27 cellular contexts compared by ENCODE assay signal in the genomic region with DNA sequence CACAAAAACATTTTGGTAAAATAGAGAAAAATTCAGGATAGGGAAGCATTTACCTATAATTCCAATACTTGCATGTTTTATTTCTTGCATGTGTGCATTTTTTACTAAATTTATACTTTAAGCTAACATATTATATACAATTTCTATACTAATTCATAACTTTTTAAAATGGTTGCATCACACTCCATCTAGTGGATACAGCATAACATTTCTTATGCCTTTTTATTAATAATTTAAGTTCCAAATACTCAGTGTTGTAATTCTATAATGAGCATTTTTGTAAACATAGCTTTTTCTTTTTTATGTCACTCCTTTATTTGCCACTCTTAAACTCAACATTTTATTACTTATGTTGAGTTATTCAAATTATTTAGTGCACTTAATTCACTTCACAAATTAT.
A peak's percentile ranks its signal among the peaks of the same experiment; 100 is the strongest.
DNase-seq lines count a peak whose midpoint lies in the region; ATAC-seq and TF ChIP-seq lines count a peak whose summit lies in the region.
"Had no signal": no experiment of that assay in that cellular context is flagged by ENCODE, and none has a peak within 500 bp of the region (broad histone marks: within the 10 kb centered on the region; RNA-seq: fewer than 3 reads in every experiment).

No MANE protein-coding gene starts in this region.

- H3K4me3 Mint-ChIP-seq in mesothelial cell of epicardium (no peak overlapping the region), immature natural killer cell (no peak overlapping the region)
- H3K4me3 Mint-ChIP-seq in natural killer cell treated with Interleukin-12 subunit alpha and Interleukin-12 subunit beta and Interleukin-15 and Interleukin-18, amount 100 ng/mL, for 72 hours = no peak overlapping the region
- H3K4me3 Mint-ChIP-seq: activated CD4-positive, alpha-beta memory T cell treated with anti-CD3 and anti-CD28 coated beads for 36 hours; activated naive CD8-positive, alpha-beta T cell treated with anti-CD3 and anti-CD28 coated beads for 36 hours; CD4-positive, CD25-positive, alpha-beta regulatory T cell; stimulated activated naive B cell treated with anti-CD40 and anti-IgM and Interleukin-4, amounts not matched to agents 10 μg/mL and 1 μg/mL and 100 μg/mL, for 72 hours had no signal

- H3K27me3 Mint-ChIP-seq in mesothelial cell of epicardium (ENCODE audit: low read depth) (no peaks in the 10 kb centered on the region), immature natural killer cell (ENCODE audit: low read depth in 3 of 3) (no peaks in the 10 kb centered on the region)
- no peaks in the 10 kb centered on the region for H3K27me3 Mint-ChIP-seq in natural killer cell treated with Interleukin-12 subunit alpha and Interleukin-12 subunit beta and Interleukin-15 and Interleukin-18, amount 100 ng/mL, for 72 hours
- H3K27me3 Mint-ChIP-seq: activated CD4-positive, alpha-beta memory T cell treated with anti-CD3 and anti-CD28 coated beads for 36 hours; activated naive CD8-positive, alpha-beta T cell treated with anti-CD3 and anti-CD28 coated beads for 36 hours; CD4-positive, CD25-positive, alpha-beta regulatory T cell; stimulated activated naive B cell treated with anti-CD40 and anti-IgM and Interleukin-4, amounts not matched to agents 10 μg/mL and 1 μg/mL and 100 μg/mL, for 72 hours had no signal

- H3K9me3 Mint-ChIP-seq in mesothelial cell of epicardium (peaks cover 30% of the 10 kb centered on the region), immature natural killer cell (peaks cover 13 to 46% (median 28%) of the 10 kb centered on the region in 6 donors)
- peaks cover 44% of the 10 kb centered on the region for H3K9me3 Mint-ChIP-seq in natural killer cell treated with Interleukin-12 subunit alpha and Interleukin-12 subunit beta and Interleukin-15 and Interleukin-18, amount 100 ng/mL, for 72 hours

- H3K36me3 Mint-ChIP-seq in mesothelial cell of epicardium = no peaks in the 10 kb centered on the region
- peaks cover 8% of the 10 kb centered on the region for H3K36me3 Mint-ChIP-seq in natural killer cell treated with Interleukin-12 subunit alpha and Interleukin-12 subunit beta and Interleukin-15 and Interleukin-18, amount 100 ng/mL, for 72 hours
- no peaks in the 10 kb centered on the region for H3K36me3 Mint-ChIP-seq in immature natural killer cell
- H3K36me3 Mint-ChIP-seq: activated CD4-positive, alpha-beta memory T cell treated with anti-CD3 and anti-CD28 coated beads for 36 hours; activated naive CD8-positive, alpha-beta T cell treated with anti-CD3 and anti-CD28 coated beads for 36 hours; CD4-positive, CD25-positive, alpha-beta regulatory T cell; stimulated activated naive B cell treated with anti-CD40 and anti-IgM and Interleukin-4, amounts not matched to agents 10 μg/mL and 1 μg/mL and 100 μg/mL, for 72 hours had no signal

- peak; percentile 14 to 40 for DNase-seq in Kasumi-1 (lab: John Stamatoyannopoulos, UW)
- DNase-seq in amniotic epithelial cell (ENCODE audit: low read depth) = peak; percentile 16
- DNase-seq in mesothelial cell of epicardium (ENCODE audit: low spot score in 2 of 2, unreplicated experiment in 2 of 2) = no peak
- DNase-seq in NCI-H2227 treated with DMSO at 0.1 percent for 48 hours (lab: John Stamatoyannopoulos, UW) = no peak
- no peak for DNase-seq in natural killer cell treated with Interleukin-12 subunit alpha and Interleukin-12 subunit beta and Interleukin-15 and Interleukin-18, amount 100 ng/mL, for 72 hours (ENCODE audit: low spot score)
- DNase-seq in immature natural killer cell = no peak
- DNase-seq in AG20443 (ENCODE audit: low spot score) = no peak
- DNase-seq: activated CD4-positive, alpha-beta memory T cell treated with anti-CD3 and anti-CD28 coated beads for 36 hours; activated effector memory CD4-positive, alpha-beta T cell treated with Interleukin-2 at 50 U/mL for 16 hours; activated naive CD8-positive, alpha-beta T cell treated with anti-CD3 and anti-CD28 coated beads for 36 hours; CD4-positive, CD25-positive, alpha-beta regulatory T cell; cerebellar nuclear complex; foreskin fibroblast; GF-D8; GM23248; heart right ventricle; mesendoderm; NCI-H1048; NCI-H187; NCI-H526 treated with DMSO at 0.1 percent for 48 hours; retina; stimulated activated CD4-positive, alpha-beta T cell treated with anti-CD3 and anti-CD28 coated beads, Interleukin-4, amount 100 ng/mL, for 24 hours; stimulated activated naive B cell treated with anti-CD40 and anti-IgM and Interleukin-4, amounts not matched to agents 10 μg/mL and 1 μg/mL and 100 μg/mL, for 72 hours had no signal

- ATAC-seq in natural killer cell treated with Interleukin-12 subunit alpha and Interleukin-12 subunit beta and Interleukin-15 and Interleukin-18, amount 100 ng/mL, for 72 hours = no peak
- ATAC-seq: heart right ventricle; left lobe of liver; stimulated activated naive B cell treated with anti-CD40 and anti-IgM and Interleukin-4, amounts not matched to agents 10 μg/mL and 1 μg/mL and 100 μg/mL, for 72 hours had no signal

- H3K4me1 Mint-ChIP-seq in mesothelial cell of epicardium (peaks cover 10% of the 10 kb centered on the region), immature natural killer cell (no peaks in the 10 kb centered on the region)
- no peaks in the 10 kb centered on the region for H3K4me1 Mint-ChIP-seq in natural killer cell treated with Interleukin-12 subunit alpha and Interleukin-12 subunit beta and Interleukin-15 and Interleukin-18, amount 100 ng/mL, for 72 hours (ENCODE audit: low read depth in 2 of 2)
- H3K4me1 Mint-ChIP-seq: activated naive CD8-positive, alpha-beta T cell treated with anti-CD3 and anti-CD28 coated beads for 36 hours; CD4-positive, CD25-positive, alpha-beta regulatory T cell; stimulated activated naive B cell treated with anti-CD40 and anti-IgM and Interleukin-4, amounts not matched to agents 10 μg/mL and 1 μg/mL and 100 μg/mL, for 72 hours had no signal

- TF ChIP-seq CTCF in C4-2B (conservative IDR thresholded peaks at IDR 0.05) (peak; percentile 57), mesothelial cell of epicardium (IDR thresholded peaks at IDR 0.05; ENCODE audit: unreplicated experiment) (peak; percentile 55)

- H3K27ac ChIP-seq in C4-2B = no peak overlapping the region
- H3K27ac ChIP-seq: epithelial cell of prostate, GM23248, heart right ventricle, suprapubic skin had no signal

- H3K27ac Mint-ChIP-seq in mesothelial cell of epicardium (no peak overlapping the region), immature natural killer cell (no peak overlapping the region)
- no peak overlapping the region for H3K27ac Mint-ChIP-seq in natural killer cell treated with Interleukin-12 subunit alpha and Interleukin-12 subunit beta and Interleukin-15 and Interleukin-18, amount 100 ng/mL, for 72 hours
- H3K27ac Mint-ChIP-seq: activated CD4-positive, alpha-beta memory T cell treated with anti-CD3 and anti-CD28 coated beads for 36 hours; activated naive CD8-positive, alpha-beta T cell treated with anti-CD3 and anti-CD28 coated beads for 36 hours; CD4-positive, CD25-positive, alpha-beta regulatory T cell; stimulated activated naive B cell treated with anti-CD40 and anti-IgM and Interleukin-4, amounts not matched to agents 10 μg/mL and 1 μg/mL and 100 μg/mL, for 72 hours had no signal

Comparison
In these comparisons a context has a peak if more than half of its experiments do, and no peak if none do; other contexts are left out.
1. DNase-seq: peak in Kasumi-1 (2 of 2) and amniotic epithelial cell (single experiment); none in mesothelial cell of epicardium (0 of 2), NCI-H2227 treated with DMSO at 0.1 percent for 48 hours (single experiment), natural killer cell treated with Interleukin-12 subunit alpha and Interleukin-12 subunit beta and Interleukin-15 and Interleukin-18, amount 100 ng/mL, for 72 hours (single experiment), immature natural killer cell (0 of 3) and AG20443 (single experiment).